In genomic region chr11:55806248-55806647, GRCh38 we compare ENCODE assay signal across 3 cellular contexts.
A peak's percentile ranks its signal among the peaks of the same experiment; 100 is the strongest.
TF ChIP-seq lines count a peak whose summit lies in the region.

No MANE protein-coding gene starts in this region.

TF ChIP-seq in A549, 52 proteins besides CTCF, POLR2A, EP300 and RAD21:
- TF ChIP-seq ATOH8 (CRISPR knock-in tag; IDR thresholded peaks at IDR 0.05; ENCODE audit: low read depth), result no peak
- TF ChIP-seq ZFP36 (IDR thresholded peaks at IDR 0.05; ENCODE audit: borderline replicate concordance, partially characterized antibody), result peak; percentile 66

TF ChIP-seq in HEK293, 187 proteins besides CTCF, POLR2A, EP300 and RAD21:
- TF ChIP-seq ZNF792 (tag by site-specific recombination; IDR thresholded peaks at IDR 0.05) (no peak), ZNF585B (tag by site-specific recombination; IDR thresholded peaks at IDR 0.05) (peak; percentile 59)

TF ChIP-seq in K562, 482 proteins besides CTCF, POLR2A, EP300 and RAD21:
- no peak for TF ChIP-seq MYC (IDR thresholded peaks at IDR 0.05; ENCODE audit: low read depth, low read length)
- no peak for TF ChIP-seq MYC (CRISPR knock-in tag; IDR thresholded peaks at IDR 0.05; ENCODE audit: borderline replicate concordance, low read depth)
- peak; percentile 20 for TF ChIP-seq ZFP36 (IDR thresholded peaks at IDR 0.05; ENCODE audit: low read depth, low read length, partially characterized antibody)
